In genomic region chr6:87590989-87591388, GRCh38 we compare ENCODE assay signal across 9 cellular contexts. TPM values are rescaled to one million over a fixed set of nuclear protein-coding genes. Genes with fewer than 3 reads are reported as not detected.
DNase-seq lines count a peak whose midpoint lies in the region; FAIRE-seq and TF ChIP-seq lines count a peak whose summit lies in the region.
"Had no signal": no experiment of that assay in that cellular context is flagged by ENCODE, and none has a peak within 500 bp of the region (broad histone marks: within the 10 kb centered on the region; RNA-seq: fewer than 3 reads in every experiment).

No MANE protein-coding gene starts in this region.

- H3K27ac ChIP-seq in liver (ENCODE audit: low read depth in 1 of 2, low read length in 2 of 2) (no peak overlapping the region), transverse colon (no peak overlapping the region)

- H3K36me3 ChIP-seq in adipocyte (ENCODE audit: control insufficient read depth, insufficient read depth, low read length, severe bottlenecking): peaks cover 17% of the 10 kb centered on the region
- peaks cover 0 to 9% (median 9%) of the 10 kb centered on the region in 4 donors for H3K36me3 ChIP-seq in liver (ENCODE audit: control insufficient read depth in 4 of 4, insufficient read depth in 3 of 4, low read depth in 1 of 4, low read length in 3 of 4)
- peaks cover 0 to 11% (median 0%) of the 10 kb centered on the region in 4 donors for H3K36me3 ChIP-seq in transverse colon

- in situ Hi-C loops in transverse colon (cut with MboI; ENCODE audit: low pct_ligation_motif_present in 1 of 4, low pct_unique_long_range_greater_than_20kb in 1 of 4, low sequenced_read_pairs in 3 of 4): no loop called here

- peaks cover 3% of the 10 kb centered on the region for H3K9me3 Mint-ChIP-seq in activated naive CD4-positive, alpha-beta T cell treated with anti-CD3 and anti-CD28 coated beads, Interleukin-2, amount 10 ng/mL, durations not matched to agents 7 days and 5 days

- H3K27me3 ChIP-seq in adipocyte (replicated peaks; ENCODE audit: control insufficient read depth, insufficient read depth, low read length): no peaks in the 10 kb centered on the region
- H3K27me3 ChIP-seq in liver (ENCODE audit: control insufficient read depth in 4 of 4, insufficient read depth in 4 of 4, low read length in 3 of 4): no peaks in the 10 kb centered on the region
- no peaks in the 10 kb centered on the region for H3K27me3 ChIP-seq in transverse colon

- no peak for FAIRE-seq in RCC 7860 (lab: Jason Lieb, UNC)

- H3K36me3 Mint-ChIP-seq in activated naive CD4-positive, alpha-beta T cell treated with anti-CD3 and anti-CD28 coated beads, Interleukin-2, amount 10 ng/mL, durations not matched to agents 7 days and 5 days: peaks cover 34% of the 10 kb centered on the region

- no peak for DNase-seq in activated naive CD4-positive, alpha-beta T cell treated with anti-CD3 and anti-CD28 coated beads, Interleukin-2, amount 10 ng/mL, durations not matched to agents 7 days and 5 days
- no peak for DNase-seq in activated naive CD4-positive, alpha-beta T cell treated with anti-CD3 and anti-CD28 coated beads, Interleukin-2, amount 50 U/mL, for 16 hours
- DNase-seq in adipocyte (ENCODE audit: low read depth) (no peak), transverse colon (no peak), kidney glomerular epithelial cell (lab: John Stamatoyannopoulos, UW) (no peak), cortex of kidney (lab: John Stamatoyannopoulos, UW) (no peak), RCC 7860 (ENCODE audit: low spot score) (no peak)
- DNase-seq: DMS 273 treated with DMSO at 0.1 percent for 48 hours had no signal

- H3K27me3 Mint-ChIP-seq in activated naive CD4-positive, alpha-beta T cell treated with anti-CD3 and anti-CD28 coated beads, Interleukin-2, amount 10 ng/mL, durations not matched to agents 7 days and 5 days: no peaks in the 10 kb centered on the region

- TF ChIP-seq EP300 in transverse colon (IDR thresholded peaks at IDR 0.05; ENCODE audit: low read depth): no peak

- H3K4me3 ChIP-seq in adipocyte (ENCODE audit: low read length): peak overlapping the region; percentile 98
- peak overlapping the region; percentile 67 to 93 (median 91) for H3K4me3 ChIP-seq in liver (ENCODE audit: low read depth in 1 of 3, low read length in 3 of 3)
- H3K4me3 ChIP-seq in transverse colon: peak overlapping the region in 3 of 4 donors; percentile 66 to 91 (median 69)

- H3K4me1 ChIP-seq in adipocyte (ENCODE audit: control insufficient read depth, insufficient read depth, low read length) (peaks cover 30% of the 10 kb centered on the region), liver (ENCODE audit: control insufficient read depth in 4 of 4, insufficient read depth in 4 of 4, low read length in 3 of 4) (peaks cover 3 to 34% (median 24%) of the 10 kb centered on the region in 4 donors), transverse colon (peaks cover 10 to 45% (median 24%) of the 10 kb centered on the region in 4 donors)

- no peak for TF ChIP-seq RAD21 in liver (IDR thresholded peaks at IDR 0.05)

- H3K4me1 Mint-ChIP-seq in activated naive CD4-positive, alpha-beta T cell treated with anti-CD3 and anti-CD28 coated beads, Interleukin-2, amount 10 ng/mL, durations not matched to agents 7 days and 5 days: peaks cover 51% of the 10 kb centered on the region

- no peak for TF ChIP-seq POLR2A in transverse colon (IDR thresholded peaks at IDR 0.05)

- TF ChIP-seq CTCF in liver (IDR thresholded peaks at IDR 0.05; ENCODE audit: low read depth, low read length, missing input control) (no peak), transverse colon (IDR thresholded peaks at IDR 0.05) (no peak)

- no peak overlapping the region for H3K27ac Mint-ChIP-seq in activated naive CD4-positive, alpha-beta T cell treated with anti-CD3 and anti-CD28 coated beads, Interleukin-2, amount 10 ng/mL, durations not matched to agents 7 days and 5 days

- WGBS in liver: 75% methylated on average over 4 of the region's 4 CpGs
- WGBS in transverse colon (ENCODE audit: low coverage in 1 of 2), 2 donors: 67 to 70% methylated on average over 4 of the region's 4 CpGs

- intact Hi-C loops in transverse colon (cut with DNase I; ENCODE audit: low total_unique reads): loop anchor here (5.0 kb wide), 1 partner anchor 111 kb away; the partner anchor contains the start of gene AKIRIN2

- peak overlapping the region; percentile 94 for H3K4me3 Mint-ChIP-seq in activated naive CD4-positive, alpha-beta T cell treated with anti-CD3 and anti-CD28 coated beads, Interleukin-2, amount 10 ng/mL, durations not matched to agents 7 days and 5 days

- H3K9me3 ChIP-seq in adipocyte (ENCODE audit: control insufficient read depth, low read length): no peaks in the 10 kb centered on the region
- no peaks in the 10 kb centered on the region for H3K9me3 ChIP-seq in liver (ENCODE audit: control insufficient read depth in 4 of 4, low read length in 3 of 4)
- H3K9me3 ChIP-seq in transverse colon: no peaks in the 10 kb centered on the region

- CTCF ChIA-PET in activated naive CD4-positive, alpha-beta T cell treated with anti-CD3 and anti-CD28 coated beads, Interleukin-2, amount 10 ng/mL, durations not matched to agents 7 days and 5 days (lab: Charles Lee): no interaction called here

- H3K9ac ChIP-seq in adipocyte (ENCODE audit: low read length): peak overlapping the region; percentile 96
- peak overlapping the region; percentile 72 to 73 for H3K9ac ChIP-seq in liver (ENCODE audit: low read depth in 1 of 2, low read length in 2 of 2)

TF ChIP-seq in liver, 16 proteins besides CTCF, POLR2A, EP300 and RAD21:
- TF ChIP-seq TAF1 (conservative IDR thresholded peaks at IDR 0.05): no peak
- no peak for TF ChIP-seq GABPA (IDR thresholded peaks at IDR 0.05 in 1 of 2, conservative IDR thresholded peaks at IDR 0.05 in 1 of 2)
- TF ChIP-seq MAX (IDR thresholded peaks at IDR 0.05): no peak

RNA-seq across cellular contexts. Expression of gene ORC3, which starts 1.1 kb away (rescaled TPM):
- 10 to 100 TPM; 12.1 to 14.5 TPM for total RNA-seq in liver
- 1 to 10 TPM; 5.2 to 8.9 TPM for polyA plus RNA-seq in liver
- total RNA-seq in transverse colon: 10 to 100 TPM in 3 of 4 donors, 1 to 10 TPM in 1; 2.2 to 18.4 (median 17.8) TPM

RNA-seq across cellular contexts. Expression of gene RARS2, which starts 1.2 kb away (rescaled TPM):
- total RNA-seq in liver (10 to 100 TPM; 14.6 to 18.1 TPM), transverse colon (10 to 100 TPM; 25.1 to 28.3 (median 26.9) TPM)
- 10 to 100 TPM; 10.9 to 19.2 TPM for polyA plus RNA-seq in liver
